ENCODE assay signal across 2 cellular contexts in genomic region chr22:36926721-36927435, GRCh38.
TF ChIP-seq lines count a peak whose summit lies in the region.

No MANE protein-coding gene starts in this region.

TF ChIP-seq in WTC11, 78 proteins besides CTCF, POLR2A, EP300 and RAD21 (continued from another document):
- no peak for TF ChIP-seq ATF6 (CRISPR knock-in tag; IDR thresholded peaks at IDR 0.05)
- TF ChIP-seq ATF3 (CRISPR knock-in tag; conservative IDR thresholded peaks at IDR 0.05) = no peak
- TF ChIP-seq PRRX2 (CRISPR knock-in tag; IDR thresholded peaks at IDR 0.05) = no peak
- TF ChIP-seq TCF7 (CRISPR knock-in tag; IDR thresholded peaks at IDR 0.05; ENCODE audit: low read depth) = no peak
- TF ChIP-seq KAT7 (CRISPR knock-in tag; IDR thresholded peaks at IDR 0.05; ENCODE audit: borderline replicate concordance) = no peak
- TF ChIP-seq HMGXB4 (CRISPR knock-in tag; IDR thresholded peaks at IDR 0.05) = no peak
- TF ChIP-seq JAZF1 (CRISPR knock-in tag; IDR thresholded peaks at IDR 0.05) = no peak
- no peak for TF ChIP-seq ZNF532 (CRISPR knock-in tag; IDR thresholded peaks at IDR 0.05; ENCODE audit: borderline replicate concordance)
- TF ChIP-seq ETV6 (CRISPR knock-in tag; IDR thresholded peaks at IDR 0.05) = no peak
- TF ChIP-seq ZNF425 (CRISPR knock-in tag; conservative IDR thresholded peaks at IDR 0.05) = no peak
- TF ChIP-seq MAX (CRISPR knock-in tag; IDR thresholded peaks at IDR 0.05) = no peak
- TF ChIP-seq CDX4 (CRISPR knock-in tag; IDR thresholded peaks at IDR 0.05; ENCODE audit: borderline replicate concordance) = no peak

TF ChIP-seq in SK-N-SH treated with all-trans-retinoic acid at 6 μM for 48 hours, 23 proteins besides CTCF, POLR2A, EP300 and RAD21 (continued from another document):
- no peak for TF ChIP-seq TSHZ2 (CRISPR knock-in tag; IDR thresholded peaks at IDR 0.05)
- TF ChIP-seq PPARA (CRISPR knock-in tag; IDR thresholded peaks at IDR 0.05; ENCODE audit: borderline replicate concordance) = no peak
- TF ChIP-seq TCF4 (CRISPR knock-in tag; IDR thresholded peaks at IDR 0.05; ENCODE audit: borderline replicate concordance) = no peak
- no peak for TF ChIP-seq BACH2 (CRISPR knock-in tag; IDR thresholded peaks at IDR 0.05; ENCODE audit: borderline replicate concordance)
- TF ChIP-seq ZNF8 (CRISPR knock-in tag; IDR thresholded peaks at IDR 0.05) = no peak
- no peak for TF ChIP-seq CSRNP3 (CRISPR knock-in tag; IDR thresholded peaks at IDR 0.05)
- TF ChIP-seq ZNF70 (CRISPR knock-in tag; IDR thresholded peaks at IDR 0.05) = no peak
- no peak for TF ChIP-seq SNAI2 (CRISPR knock-in tag; IDR thresholded peaks at IDR 0.05)
- TF ChIP-seq CSDC2 (CRISPR knock-in tag; IDR thresholded peaks at IDR 0.05) = no peak
- TF ChIP-seq ESRRG (CRISPR knock-in tag; IDR thresholded peaks at IDR 0.05) = no peak
- TF ChIP-seq ZNF565 (CRISPR knock-in tag; conservative IDR thresholded peaks at IDR 0.05; ENCODE audit: low read depth) = no peak
- TF ChIP-seq GLIS3 (CRISPR knock-in tag; IDR thresholded peaks at IDR 0.05) = no peak
- TF ChIP-seq POU6F1 (CRISPR knock-in tag; IDR thresholded peaks at IDR 0.05; ENCODE audit: borderline replicate concordance, low read depth) = no peak
- TF ChIP-seq PATZ1 (CRISPR knock-in tag; IDR thresholded peaks at IDR 0.05; ENCODE audit: borderline replicate concordance) = no peak
